ENCODE assay signal across 1 cellular context in the genomic region with DNA sequence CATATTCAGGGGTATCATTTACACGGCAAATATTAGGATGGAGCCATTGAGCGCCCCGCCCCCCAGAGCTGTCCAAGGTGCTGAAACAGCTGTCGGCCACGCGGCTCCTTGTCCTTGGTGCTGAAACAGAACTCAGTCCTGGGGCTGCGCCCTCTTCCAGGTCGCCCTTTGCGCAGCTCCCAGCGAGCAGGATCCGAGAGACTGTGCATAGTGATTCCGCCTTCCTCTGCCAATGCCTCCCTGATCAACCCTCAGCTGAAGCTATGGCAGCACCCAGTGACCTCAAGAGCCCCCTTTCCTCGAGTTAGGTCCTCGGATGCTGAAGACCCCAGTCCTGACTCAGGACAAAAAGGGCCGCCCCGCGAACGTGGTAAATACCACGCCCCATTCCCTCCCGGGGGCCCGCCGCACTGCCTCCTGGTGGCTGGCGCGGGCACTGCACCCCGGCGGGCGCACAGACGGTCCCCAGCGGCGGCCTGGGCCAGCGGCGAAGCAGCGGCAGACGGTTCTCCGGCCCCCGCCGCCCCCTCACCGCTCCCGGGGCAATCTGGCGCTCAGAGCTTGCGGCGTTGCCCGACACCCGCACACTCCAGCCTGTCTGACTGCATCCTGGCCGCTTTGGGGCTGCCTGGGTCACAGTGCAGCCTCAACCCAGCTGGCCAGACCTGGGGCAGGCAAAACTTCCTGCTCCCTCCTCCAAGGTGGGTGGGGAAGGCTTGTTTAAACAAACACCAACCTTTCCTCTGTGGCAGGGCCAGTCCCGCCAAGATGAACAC.
A peak's percentile ranks its signal among the peaks of the same experiment; 100 is the strongest.
TF ChIP-seq lines count a peak whose summit lies in the region.

No MANE protein-coding gene starts in this region.

TF ChIP-seq in HepG2, 621 proteins besides CTCF, POLR2A, EP300 and RAD21 (continued from another document and continues in another):
- TF ChIP-seq ZNF280D (CRISPR knock-in tag; IDR thresholded peaks at IDR 0.05) = peak; percentile 100
- peak; percentile 78 for TF ChIP-seq ZNF143 (CRISPR knock-in tag; IDR thresholded peaks at IDR 0.05)
- TF ChIP-seq CBX1 (IDR thresholded peaks at IDR 0.05; ENCODE audit: low read depth) = no peak
- TF ChIP-seq, protein P1, sequence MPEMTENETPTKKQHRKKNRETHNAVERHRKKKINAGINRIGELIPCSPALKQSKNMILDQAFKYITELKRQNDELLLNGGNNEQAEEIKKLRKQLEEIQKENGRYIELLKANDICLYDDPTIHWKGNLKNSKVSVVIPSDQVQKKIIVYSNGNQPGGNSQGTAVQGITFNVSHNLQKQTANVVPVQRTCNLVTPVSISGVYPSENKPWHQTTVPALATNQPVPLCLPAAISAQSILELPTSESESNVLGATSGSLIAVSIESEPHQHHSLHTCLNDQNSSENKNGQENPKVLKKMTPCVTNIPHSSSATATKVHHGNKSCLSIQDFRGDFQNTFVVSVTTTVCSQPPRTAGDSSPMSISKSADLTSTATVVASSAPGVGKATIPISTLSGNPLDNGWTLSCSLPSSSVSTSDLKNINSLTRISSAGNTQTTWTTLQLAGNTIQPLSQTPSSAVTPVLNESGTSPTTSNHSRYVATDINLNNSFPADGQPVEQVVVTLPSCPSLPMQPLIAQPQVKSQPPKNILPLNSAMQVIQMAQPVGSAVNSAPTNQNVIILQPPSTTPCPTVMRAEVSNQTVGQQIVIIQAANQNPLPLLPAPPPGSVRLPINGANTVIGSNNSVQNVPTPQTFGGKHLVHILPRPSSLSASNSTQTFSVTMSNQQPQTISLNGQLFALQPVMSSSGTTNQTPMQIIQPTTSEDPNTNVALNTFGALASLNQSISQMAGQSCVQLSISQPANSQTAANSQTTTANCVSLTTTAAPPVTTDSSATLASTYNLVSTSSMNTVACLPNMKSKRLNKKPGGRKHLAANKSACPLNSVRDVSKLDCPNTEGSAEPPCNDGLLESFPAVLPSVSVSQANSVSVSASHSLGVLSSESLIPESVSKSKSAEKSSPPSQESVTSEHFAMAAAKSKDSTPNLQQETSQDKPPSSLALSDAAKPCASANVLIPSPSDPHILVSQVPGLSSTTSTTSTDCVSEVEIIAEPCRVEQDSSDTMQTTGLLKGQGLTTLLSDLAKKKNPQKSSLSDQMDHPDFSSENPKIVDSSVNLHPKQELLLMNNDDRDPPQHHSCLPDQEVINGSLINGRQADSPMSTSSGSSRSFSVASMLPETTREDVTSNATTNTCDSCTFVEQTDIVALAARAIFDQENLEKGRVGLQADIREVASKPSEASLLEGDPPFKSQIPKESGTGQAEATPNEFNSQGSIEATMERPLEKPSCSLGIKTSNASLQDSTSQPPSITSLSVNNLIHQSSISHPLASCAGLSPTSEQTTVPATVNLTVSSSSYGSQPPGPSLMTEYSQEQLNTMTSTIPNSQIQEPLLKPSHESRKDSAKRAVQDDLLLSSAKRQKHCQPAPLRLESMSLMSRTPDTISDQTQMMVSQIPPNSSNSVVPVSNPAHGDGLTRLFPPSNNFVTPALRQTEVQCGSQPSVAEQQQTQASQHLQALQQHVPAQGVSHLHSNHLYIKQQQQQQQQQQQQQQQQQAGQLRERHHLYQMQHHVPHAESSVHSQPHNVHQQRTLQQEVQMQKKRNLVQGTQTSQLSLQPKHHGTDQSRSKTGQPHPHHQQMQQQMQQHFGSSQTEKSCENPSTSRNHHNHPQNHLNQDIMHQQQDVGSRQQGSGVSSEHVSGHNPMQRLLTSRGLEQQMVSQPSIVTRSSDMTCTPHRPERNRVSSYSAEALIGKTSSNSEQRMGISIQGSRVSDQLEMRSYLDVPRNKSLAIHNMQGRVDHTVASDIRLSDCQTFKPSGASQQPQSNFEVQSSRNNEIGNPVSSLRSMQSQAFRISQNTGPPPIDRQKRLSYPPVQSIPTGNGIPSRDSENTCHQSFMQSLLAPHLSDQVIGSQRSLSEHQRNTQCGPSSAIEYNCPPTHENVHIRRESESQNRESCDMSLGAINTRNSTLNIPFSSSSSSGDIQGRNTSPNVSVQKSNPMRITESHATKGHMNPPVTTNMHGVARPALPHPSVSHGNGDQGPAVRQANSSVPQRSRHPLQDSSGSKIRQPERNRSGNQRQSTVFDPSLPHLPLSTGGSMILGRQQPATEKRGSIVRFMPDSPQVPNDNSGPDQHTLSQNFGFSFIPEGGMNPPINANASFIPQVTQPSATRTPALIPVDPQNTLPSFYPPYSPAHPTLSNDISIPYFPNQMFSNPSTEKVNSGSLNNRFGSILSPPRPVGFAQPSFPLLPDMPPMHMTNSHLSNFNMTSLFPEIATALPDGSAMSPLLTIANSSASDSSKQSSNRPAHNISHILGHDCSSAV (CRISPR knock-in tag; IDR thresholded peaks at IDR 0.05; ENCODE audit: borderline replicate concordance) = peak; percentile 96
- TF ChIP-seq MNT (IDR thresholded peaks at IDR 0.05) = peak; percentile 94
- TF ChIP-seq ZNF567 (CRISPR knock-in tag; IDR thresholded peaks at IDR 0.05; ENCODE audit: borderline replicate concordance) = peak; percentile 100
- TF ChIP-seq ZNF367 (CRISPR knock-in tag; IDR thresholded peaks at IDR 0.05; ENCODE audit: borderline replicate concordance) = peak; percentile 99
- peak; percentile 97 for TF ChIP-seq HOXA3 (CRISPR knock-in tag; IDR thresholded peaks at IDR 0.05)
- peak; percentile 99 for TF ChIP-seq MZF1 (CRISPR knock-in tag; IDR thresholded peaks at IDR 0.05; ENCODE audit: borderline replicate concordance)
- TF ChIP-seq MAFK (conservative IDR thresholded peaks at IDR 0.05 in 1 of 2, IDR thresholded peaks at IDR 0.05 in 1 of 2; ENCODE audit: low read length in 2 of 2) = no peak
- TF ChIP-seq CHCHD3 (CRISPR knock-in tag; IDR thresholded peaks at IDR 0.05) = peak; percentile 100
- peak; percentile 99 for TF ChIP-seq ZNF12 (CRISPR knock-in tag; IDR thresholded peaks at IDR 0.05)
- TF ChIP-seq TGIF2 (CRISPR knock-in tag; IDR thresholded peaks at IDR 0.05) = peak; percentile 100
- peak; percentile 100 for TF ChIP-seq ZNF607 (CRISPR knock-in tag; IDR thresholded peaks at IDR 0.05; ENCODE audit: borderline replicate concordance)
- 0 out of 2 replicates have a peak, but pooled peaks have one; percentile 3 for TF ChIP-seq USF2 (IDR thresholded peaks at IDR 0.05; ENCODE audit: low read depth, low read length)
- peak; percentile 68 for TF ChIP-seq USF2 (CRISPR knock-in tag; IDR thresholded peaks at IDR 0.05; ENCODE audit: borderline replicate concordance)
- no peak for TF ChIP-seq KAT2B (IDR thresholded peaks at IDR 0.05; ENCODE audit: borderline replicate concordance, low read depth, low read length)
- peak; percentile 100 for TF ChIP-seq HOXA5 (CRISPR knock-in tag; IDR thresholded peaks at IDR 0.05)
- TF ChIP-seq ZSCAN31 (CRISPR knock-in tag; IDR thresholded peaks at IDR 0.05; ENCODE audit: low read depth) = peak; percentile 100
- peak; percentile 98 for TF ChIP-seq ZNF317 (CRISPR knock-in tag; IDR thresholded peaks at IDR 0.05)
- TF ChIP-seq MXI1 (IDR thresholded peaks at IDR 0.05; ENCODE audit: borderline replicate concordance, low read depth, low read length) = peak; percentile 100
- TF ChIP-seq ZNF446 (CRISPR knock-in tag; IDR thresholded peaks at IDR 0.05) = peak; percentile 100
- peak; percentile 100 for TF ChIP-seq MIXL1 (CRISPR knock-in tag; IDR thresholded peaks at IDR 0.05)
- TF ChIP-seq, protein P2, sequence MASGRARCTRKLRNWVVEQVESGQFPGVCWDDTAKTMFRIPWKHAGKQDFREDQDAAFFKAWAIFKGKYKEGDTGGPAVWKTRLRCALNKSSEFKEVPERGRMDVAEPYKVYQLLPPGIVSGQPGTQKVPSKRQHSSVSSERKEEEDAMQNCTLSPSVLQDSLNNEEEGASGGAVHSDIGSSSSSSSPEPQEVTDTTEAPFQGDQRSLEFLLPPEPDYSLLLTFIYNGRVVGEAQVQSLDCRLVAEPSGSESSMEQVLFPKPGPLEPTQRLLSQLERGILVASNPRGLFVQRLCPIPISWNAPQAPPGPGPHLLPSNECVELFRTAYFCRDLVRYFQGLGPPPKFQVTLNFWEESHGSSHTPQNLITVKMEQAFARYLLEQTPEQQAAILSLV (CRISPR knock-in tag; IDR thresholded peaks at IDR 0.05; ENCODE audit: borderline replicate concordance) = peak; percentile 100
- TF ChIP-seq, protein P3, sequence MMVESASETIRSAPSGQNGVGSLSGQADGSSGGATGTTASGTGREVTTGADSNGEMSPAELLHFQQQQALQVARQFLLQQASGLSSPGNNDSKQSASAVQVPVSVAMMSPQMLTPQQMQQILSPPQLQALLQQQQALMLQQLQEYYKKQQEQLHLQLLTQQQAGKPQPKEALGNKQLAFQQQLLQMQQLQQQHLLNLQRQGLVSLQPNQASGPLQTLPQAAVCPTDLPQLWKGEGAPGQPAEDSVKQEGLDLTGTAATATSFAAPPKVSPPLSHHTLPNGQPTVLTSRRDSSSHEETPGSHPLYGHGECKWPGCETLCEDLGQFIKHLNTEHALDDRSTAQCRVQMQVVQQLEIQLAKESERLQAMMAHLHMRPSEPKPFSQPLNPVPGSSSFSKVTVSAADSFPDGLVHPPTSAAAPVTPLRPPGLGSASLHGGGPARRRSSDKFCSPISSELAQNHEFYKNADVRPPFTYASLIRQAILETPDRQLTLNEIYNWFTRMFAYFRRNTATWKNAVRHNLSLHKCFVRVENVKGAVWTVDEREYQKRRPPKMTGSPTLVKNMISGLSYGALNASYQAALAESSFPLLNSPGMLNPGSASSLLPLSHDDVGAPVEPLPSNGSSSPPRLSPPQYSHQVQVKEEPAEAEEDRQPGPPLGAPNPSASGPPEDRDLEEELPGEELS (CRISPR knock-in tag; IDR thresholded peaks at IDR 0.05) = peak; percentile 95
- peak; percentile 92 for TF ChIP-seq HHEX (CRISPR knock-in tag; IDR thresholded peaks at IDR 0.05)
- TF ChIP-seq TCF12 (IDR thresholded peaks at IDR 0.05) = no peak
- peak; percentile 99 for TF ChIP-seq TCF12 (CRISPR knock-in tag; IDR thresholded peaks at IDR 0.05)
- TF ChIP-seq, protein P4, sequence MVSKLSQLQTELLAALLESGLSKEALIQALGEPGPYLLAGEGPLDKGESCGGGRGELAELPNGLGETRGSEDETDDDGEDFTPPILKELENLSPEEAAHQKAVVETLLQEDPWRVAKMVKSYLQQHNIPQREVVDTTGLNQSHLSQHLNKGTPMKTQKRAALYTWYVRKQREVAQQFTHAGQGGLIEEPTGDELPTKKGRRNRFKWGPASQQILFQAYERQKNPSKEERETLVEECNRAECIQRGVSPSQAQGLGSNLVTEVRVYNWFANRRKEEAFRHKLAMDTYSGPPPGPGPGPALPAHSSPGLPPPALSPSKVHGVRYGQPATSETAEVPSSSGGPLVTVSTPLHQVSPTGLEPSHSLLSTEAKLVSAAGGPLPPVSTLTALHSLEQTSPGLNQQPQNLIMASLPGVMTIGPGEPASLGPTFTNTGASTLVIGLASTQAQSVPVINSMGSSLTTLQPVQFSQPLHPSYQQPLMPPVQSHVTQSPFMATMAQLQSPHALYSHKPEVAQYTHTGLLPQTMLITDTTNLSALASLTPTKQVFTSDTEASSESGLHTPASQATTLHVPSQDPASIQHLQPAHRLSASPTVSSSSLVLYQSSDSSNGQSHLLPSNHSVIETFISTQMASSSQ (IDR thresholded peaks at IDR 0.05; ENCODE audit: low read depth) = no peak
- TF ChIP-seq, protein P4 (CRISPR knock-in tag; IDR thresholded peaks at IDR 0.05; ENCODE audit: borderline replicate concordance) = peak; percentile 87
